Comparison of ENCODE assay signal across 30 cellular contexts in genomic region chr3:115709135-115709534, GRCh38.
"Had no signal": no experiment of that assay in that cellular context is flagged by ENCODE, and none has a peak within 500 bp of the region (broad histone marks: within the 10 kb centered on the region; RNA-seq: fewer than 3 reads in every experiment).

No MANE protein-coding gene starts in this region.

- H3K27ac ChIP-seq: ascending aorta, brain microvascular endothelial cell, coronary artery, dorsolateral prefrontal cortex, gastrocnemius medialis, neutrophil, right lobe of liver, thoracic aorta, uterus, WERI-Rb-1 had no signal

- FAIRE-seq: keratinocyte had no signal

- H3K36me3 ChIP-seq: ascending aorta, brain microvascular endothelial cell, gastrocnemius medialis, neutrophil, right lobe of liver, thoracic aorta, uterus, WERI-Rb-1 had no signal

- DNase-seq: activated CD4-positive, alpha-beta memory T cell treated with anti-CD3 and anti-CD28 coated beads for 36 hours; activated CD4-positive, alpha-beta T cell treated with anti-CD3 and anti-CD28 coated beads, Interleukin-2, amount 10 ng/mL, durations not matched to agents 24 days and 14 days; activated CD8-positive, alpha-beta memory T cell treated with anti-CD3 and anti-CD28 coated beads, Interleukin-2, amount 50 U/mL, for 48 hours; activated gamma-delta T cell; activated naive CD4-positive, alpha-beta T cell treated with anti-CD3 and anti-CD28 coated beads, Interleukin-2, amount 10 ng/mL, durations not matched to agents 7 days and 5 days; activated naive CD8-positive, alpha-beta T cell treated with anti-CD3 and anti-CD28 coated beads, Interleukin-2, amount 10 ng/mL, durations not matched to agents 7 days and 5 days; activated T-cell treated with anti-CD3 and anti-CD28 coated beads, Interleukin-2, amount 50 U/mL, for 24 hours; brain microvascular endothelial cell; effector memory CD4-positive, alpha-beta T cell; erythroblast; gastrocnemius medialis; hippocampal formation; left cardiac atrium; mammary epithelial cell; naive B cell; nephron progenitor cell; right lobe of liver; stimulated activated CD4-positive, alpha-beta T cell treated with anti-CD3 and anti-CD28 coated beads, Interleukin-12 subunit alpha, Interleukin-12 subunit beta, amount 100 ng/mL, for 4 hours; stimulated activated CD4-positive, alpha-beta T cell treated with anti-CD3 and anti-CD28 coated beads, Interleukin-4, amount 100 ng/mL, for 1 hour; T1000; trophoblast cell; uterus; WERI-Rb-1 had no signal

- H3K27me3 ChIP-seq: ascending aorta, brain microvascular endothelial cell, dorsolateral prefrontal cortex, gastrocnemius medialis, right lobe of liver, uterus had no signal

- H3K4me1 ChIP-seq: ascending aorta, gastrocnemius medialis, uterus had no signal

- H3K9me3 ChIP-seq: ascending aorta, gastrocnemius medialis, neutrophil, right lobe of liver, thoracic aorta, uterus had no signal

- H3K4me3 ChIP-seq: ascending aorta, coronary artery, dorsolateral prefrontal cortex, gastrocnemius medialis, right lobe of liver, thoracic aorta, uterus had no signal

- ATAC-seq: activated CD4-positive, CD25-positive, alpha-beta regulatory T cell treated with anti-CD3 and anti-CD28 coated beads, Interleukin-2, amount 50 U/mL, for 24 hours; gastrocnemius medialis; left cardiac atrium; right lobe of liver had no signal
